4 cellular contexts compared by ENCODE assay signal in the genomic region with DNA sequence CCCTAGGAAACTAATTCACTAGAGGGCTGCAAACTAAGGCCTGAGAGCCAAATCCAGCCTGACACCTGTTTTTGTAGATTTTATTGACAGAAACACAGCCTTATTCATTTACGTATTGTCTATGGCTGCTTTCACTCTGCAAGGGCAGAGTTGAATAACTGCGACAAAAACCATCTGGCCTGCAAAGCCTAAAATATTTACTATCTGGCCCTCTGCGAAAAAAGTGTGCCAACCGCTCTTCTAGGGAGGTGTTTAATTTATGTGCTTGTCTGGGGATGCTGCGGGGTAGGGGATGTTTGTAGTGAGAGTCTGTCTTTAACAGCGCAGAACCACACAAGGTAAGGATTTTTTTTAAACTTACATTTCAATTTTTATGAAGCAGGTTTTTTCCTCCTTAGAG.
"Had no signal": no experiment of that assay in that cellular context is flagged by ENCODE, and none has a peak within 500 bp of the region (broad histone marks: within the 10 kb centered on the region; RNA-seq: fewer than 3 reads in every experiment).

No MANE protein-coding gene starts in this region.

- ATAC-seq: GM23338, HepG2 had no signal

- DNase-seq: H9, HCEC 1CT had no signal
